Comparison of ENCODE assay signal across 1 cellular context in the genomic region with DNA sequence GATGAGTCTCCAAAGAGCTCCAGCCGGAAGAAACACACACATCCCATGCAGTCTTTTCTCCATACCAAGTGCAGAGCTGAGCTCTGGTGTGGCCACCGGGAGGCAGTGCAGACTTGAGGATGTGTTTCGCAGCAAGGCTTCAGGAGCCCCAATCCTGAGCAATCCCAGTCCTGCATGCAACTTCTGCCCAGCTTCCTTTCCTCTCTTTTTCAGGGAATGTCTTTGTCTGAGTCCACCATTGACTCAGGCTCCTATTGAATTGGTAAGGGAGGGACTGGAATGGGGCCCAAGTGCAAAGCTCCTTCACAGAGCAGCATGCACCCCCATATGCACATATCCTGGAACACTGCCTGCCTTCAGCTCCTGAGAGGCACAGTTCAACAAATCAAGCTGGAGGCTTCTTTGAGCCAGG.
A peak's percentile ranks its signal among the peaks of the same experiment; 100 is the strongest.
TF ChIP-seq lines count a peak whose summit lies in the region.

No MANE protein-coding gene starts in this region.

TF ChIP-seq in HepG2, 621 proteins besides CTCF, POLR2A, EP300 and RAD21 (continued from another document and continues in another):
- TF ChIP-seq, protein P1, sequence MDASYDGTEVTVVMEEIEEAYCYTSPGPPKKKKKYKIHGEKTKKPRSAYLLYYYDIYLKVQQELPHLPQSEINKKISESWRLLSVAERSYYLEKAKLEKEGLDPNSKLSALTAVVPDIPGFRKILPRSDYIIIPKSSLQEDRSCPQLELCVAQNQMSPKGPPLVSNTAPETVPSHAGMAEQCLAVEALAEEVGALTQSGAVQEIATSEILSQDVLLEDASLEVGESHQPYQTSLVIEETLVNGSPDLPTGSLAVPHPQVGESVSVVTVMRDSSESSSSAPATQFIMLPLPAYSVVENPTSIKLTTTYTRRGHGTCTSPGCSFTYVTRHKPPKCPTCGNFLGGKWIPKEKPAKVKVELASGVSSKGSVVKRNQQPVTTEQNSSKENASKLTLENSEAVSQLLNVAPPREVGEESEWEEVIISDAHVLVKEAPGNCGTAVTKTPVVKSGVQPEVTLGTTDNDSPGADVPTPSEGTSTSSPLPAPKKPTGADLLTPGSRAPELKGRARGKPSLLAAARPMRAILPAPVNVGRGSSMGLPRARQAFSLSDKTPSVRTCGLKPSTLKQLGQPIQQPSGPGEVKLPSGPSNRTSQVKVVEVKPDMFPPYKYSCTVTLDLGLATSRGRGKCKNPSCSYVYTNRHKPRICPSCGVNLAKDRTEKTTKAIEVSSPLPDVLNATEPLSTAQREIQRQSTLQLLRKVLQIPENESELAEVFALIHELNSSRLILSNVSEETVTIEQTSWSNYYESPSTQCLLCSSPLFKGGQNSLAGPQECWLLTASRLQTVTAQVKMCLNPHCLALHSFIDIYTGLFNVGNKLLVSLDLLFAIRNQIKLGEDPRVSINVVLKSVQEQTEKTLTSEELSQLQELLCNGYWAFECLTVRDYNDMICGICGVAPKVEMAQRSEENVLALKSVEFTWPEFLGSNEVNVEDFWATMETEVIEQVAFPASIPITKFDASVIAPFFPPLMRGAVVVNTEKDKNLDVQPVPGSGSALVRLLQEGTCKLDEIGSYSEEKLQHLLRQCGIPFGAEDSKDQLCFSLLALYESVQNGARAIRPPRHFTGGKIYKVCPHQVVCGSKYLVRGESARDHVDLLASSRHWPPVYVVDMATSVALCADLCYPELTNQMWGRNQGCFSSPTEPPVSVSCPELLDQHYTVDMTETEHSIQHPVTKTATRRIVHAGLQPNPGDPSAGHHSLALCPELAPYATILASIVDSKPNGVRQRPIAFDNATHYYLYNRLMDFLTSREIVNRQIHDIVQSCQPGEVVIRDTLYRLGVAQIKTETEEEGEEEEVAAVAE (CRISPR knock-in tag; IDR thresholded peaks at IDR 0.05; ENCODE audit: borderline replicate concordance), result peak; percentile 64; the same call in 1 of the 2 replicates
- no peak for TF ChIP-seq ZFY (CRISPR knock-in tag; IDR thresholded peaks at IDR 0.05)
- TF ChIP-seq ZNF260 (CRISPR knock-in tag; IDR thresholded peaks at IDR 0.05; ENCODE audit: borderline replicate concordance, low read depth), result no peak
- TF ChIP-seq, protein P2, sequence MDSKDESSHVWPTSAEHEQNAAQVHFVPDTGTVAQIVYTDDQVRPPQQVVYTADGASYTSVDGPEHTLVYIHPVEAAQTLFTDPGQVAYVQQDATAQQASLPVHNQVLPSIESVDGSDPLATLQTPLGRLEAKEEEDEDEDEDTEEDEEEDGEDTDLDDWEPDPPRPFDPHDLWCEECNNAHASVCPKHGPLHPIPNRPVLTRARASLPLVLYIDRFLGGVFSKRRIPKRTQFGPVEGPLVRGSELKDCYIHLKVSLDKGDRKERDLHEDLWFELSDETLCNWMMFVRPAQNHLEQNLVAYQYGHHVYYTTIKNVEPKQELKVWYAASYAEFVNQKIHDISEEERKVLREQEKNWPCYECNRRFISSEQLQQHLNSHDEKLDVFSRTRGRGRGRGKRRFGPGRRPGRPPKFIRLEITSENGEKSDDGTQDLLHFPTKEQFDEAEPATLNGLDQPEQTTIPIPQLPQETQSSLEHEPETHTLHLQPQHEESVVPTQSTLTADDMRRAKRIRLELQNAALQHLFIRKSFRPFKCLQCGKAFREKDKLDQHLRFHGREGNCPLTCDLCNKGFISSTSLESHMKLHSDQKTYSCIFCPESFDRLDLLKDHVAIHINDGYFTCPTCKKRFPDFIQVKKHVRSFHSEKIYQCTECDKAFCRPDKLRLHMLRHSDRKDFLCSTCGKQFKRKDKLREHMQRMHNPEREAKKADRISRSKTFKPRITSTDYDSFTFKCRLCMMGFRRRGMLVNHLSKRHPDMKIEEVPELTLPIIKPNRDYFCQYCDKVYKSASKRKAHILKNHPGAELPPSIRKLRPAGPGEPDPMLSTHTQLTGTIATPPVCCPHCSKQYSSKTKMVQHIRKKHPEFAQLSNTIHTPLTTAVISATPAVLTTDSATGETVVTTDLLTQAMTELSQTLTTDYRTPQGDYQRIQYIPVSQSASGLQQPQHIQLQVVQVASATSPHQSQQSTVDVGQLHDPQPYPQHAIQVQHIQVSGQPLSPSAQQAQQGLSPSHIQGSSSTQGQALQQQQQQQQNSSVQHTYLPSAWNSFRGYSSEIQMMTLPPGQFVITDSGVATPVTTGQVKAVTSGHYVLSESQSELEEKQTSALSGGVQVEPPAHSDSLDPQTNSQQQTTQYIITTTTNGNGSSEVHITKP (CRISPR knock-in tag; IDR thresholded peaks at IDR 0.05; ENCODE audit: low read depth), result no peak
- no peak for TF ChIP-seq ZNF879 (CRISPR knock-in tag; IDR thresholded peaks at IDR 0.05)
- TF ChIP-seq, protein P3, sequence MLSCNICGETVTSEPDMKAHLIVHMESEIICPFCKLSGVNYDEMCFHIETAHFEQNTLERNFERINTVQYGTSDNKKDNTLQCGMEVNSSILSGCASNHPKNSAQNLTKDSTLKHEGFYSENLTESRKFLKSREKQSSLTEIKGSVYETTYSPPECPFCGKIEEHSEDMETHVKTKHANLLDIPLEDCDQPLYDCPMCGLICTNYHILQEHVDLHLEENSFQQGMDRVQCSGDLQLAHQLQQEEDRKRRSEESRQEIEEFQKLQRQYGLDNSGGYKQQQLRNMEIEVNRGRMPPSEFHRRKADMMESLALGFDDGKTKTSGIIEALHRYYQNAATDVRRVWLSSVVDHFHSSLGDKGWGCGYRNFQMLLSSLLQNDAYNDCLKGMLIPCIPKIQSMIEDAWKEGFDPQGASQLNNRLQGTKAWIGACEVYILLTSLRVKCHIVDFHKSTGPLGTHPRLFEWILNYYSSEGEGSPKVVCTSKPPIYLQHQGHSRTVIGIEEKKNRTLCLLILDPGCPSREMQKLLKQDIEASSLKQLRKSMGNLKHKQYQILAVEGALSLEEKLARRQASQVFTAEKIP (CRISPR knock-in tag; IDR thresholded peaks at IDR 0.05; ENCODE audit: borderline replicate concordance), result no peak
- TF ChIP-seq PHF5A (CRISPR knock-in tag; IDR thresholded peaks at IDR 0.05; ENCODE audit: low read depth, unreplicated experiment), result peak; percentile 48
- TF ChIP-seq, protein P4, sequence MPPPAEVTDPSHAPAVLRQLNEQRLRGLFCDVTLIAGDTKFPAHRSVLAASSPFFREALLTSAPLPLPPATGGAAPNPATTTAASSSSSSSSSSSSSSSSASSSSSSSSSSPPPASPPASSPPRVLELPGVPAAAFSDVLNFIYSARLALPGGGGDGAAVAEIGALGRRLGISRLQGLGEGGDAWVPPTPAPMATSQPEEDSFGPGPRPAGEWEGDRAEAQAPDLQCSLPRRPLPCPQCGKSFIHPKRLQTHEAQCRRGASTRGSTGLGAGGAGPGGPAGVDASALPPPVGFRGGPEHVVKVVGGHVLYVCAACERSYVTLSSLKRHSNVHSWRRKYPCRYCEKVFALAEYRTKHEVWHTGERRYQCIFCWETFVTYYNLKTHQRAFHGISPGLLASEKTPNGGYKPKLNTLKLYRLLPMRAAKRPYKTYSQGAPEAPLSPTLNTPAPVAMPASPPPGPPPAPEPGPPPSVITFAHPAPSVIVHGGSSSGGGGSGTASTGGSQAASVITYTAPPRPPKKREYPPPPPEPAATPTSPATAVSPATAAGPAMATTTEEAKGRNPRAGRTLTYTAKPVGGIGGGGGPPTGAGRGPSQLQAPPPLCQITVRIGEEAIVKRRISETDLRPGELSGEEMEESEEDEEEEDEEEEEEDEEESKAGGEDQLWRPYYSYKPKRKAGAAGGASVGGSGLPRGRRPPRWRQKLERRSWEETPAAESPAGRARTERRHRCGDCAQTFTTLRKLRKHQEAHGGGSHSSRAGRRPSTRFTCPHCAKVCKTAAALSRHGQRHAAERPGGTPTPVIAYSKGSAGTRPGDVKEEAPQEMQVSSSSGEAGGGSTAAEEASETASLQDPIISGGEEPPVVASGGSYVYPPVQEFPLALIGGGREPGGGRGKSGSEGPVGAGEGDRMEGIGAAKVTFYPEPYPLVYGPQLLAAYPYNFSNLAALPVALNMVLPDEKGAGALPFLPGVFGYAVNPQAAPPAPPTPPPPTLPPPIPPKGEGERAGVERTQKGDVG (CRISPR knock-in tag; IDR thresholded peaks at IDR 0.05; ENCODE audit: borderline replicate concordance), result no peak
- peak; percentile 40; the same call in 1 of the 2 replicates for TF ChIP-seq ZNF331 (CRISPR knock-in tag; IDR thresholded peaks at IDR 0.05)
- TF ChIP-seq, protein P5, sequence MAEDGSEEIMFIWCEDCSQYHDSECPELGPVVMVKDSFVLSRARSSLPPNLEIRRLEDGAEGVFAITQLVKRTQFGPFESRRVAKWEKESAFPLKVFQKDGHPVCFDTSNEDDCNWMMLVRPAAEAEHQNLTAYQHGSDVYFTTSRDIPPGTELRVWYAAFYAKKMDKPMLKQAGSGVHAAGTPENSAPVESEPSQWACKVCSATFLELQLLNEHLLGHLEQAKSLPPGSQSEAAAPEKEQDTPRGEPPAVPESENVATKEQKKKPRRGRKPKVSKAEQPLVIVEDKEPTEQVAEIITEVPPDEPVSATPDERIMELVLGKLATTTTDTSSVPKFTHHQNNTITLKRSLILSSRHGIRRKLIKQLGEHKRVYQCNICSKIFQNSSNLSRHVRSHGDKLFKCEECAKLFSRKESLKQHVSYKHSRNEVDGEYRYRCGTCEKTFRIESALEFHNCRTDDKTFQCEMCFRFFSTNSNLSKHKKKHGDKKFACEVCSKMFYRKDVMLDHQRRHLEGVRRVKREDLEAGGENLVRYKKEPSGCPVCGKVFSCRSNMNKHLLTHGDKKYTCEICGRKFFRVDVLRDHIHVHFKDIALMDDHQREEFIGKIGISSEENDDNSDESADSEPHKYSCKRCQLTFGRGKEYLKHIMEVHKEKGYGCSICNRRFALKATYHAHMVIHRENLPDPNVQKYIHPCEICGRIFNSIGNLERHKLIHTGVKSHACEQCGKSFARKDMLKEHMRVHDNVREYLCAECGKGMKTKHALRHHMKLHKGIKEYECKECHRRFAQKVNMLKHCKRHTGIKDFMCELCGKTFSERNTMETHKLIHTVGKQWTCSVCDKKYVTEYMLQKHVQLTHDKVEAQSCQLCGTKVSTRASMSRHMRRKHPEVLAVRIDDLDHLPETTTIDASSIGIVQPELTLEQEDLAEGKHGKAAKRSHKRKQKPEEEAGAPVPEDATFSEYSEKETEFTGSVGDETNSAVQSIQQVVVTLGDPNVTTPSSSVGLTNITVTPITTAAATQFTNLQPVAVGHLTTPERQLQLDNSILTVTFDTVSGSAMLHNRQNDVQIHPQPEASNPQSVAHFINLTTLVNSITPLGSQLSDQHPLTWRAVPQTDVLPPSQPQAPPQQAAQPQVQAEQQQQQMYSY (CRISPR knock-in tag; IDR thresholded peaks at IDR 0.05), result no peak
- TF ChIP-seq, protein P6, sequence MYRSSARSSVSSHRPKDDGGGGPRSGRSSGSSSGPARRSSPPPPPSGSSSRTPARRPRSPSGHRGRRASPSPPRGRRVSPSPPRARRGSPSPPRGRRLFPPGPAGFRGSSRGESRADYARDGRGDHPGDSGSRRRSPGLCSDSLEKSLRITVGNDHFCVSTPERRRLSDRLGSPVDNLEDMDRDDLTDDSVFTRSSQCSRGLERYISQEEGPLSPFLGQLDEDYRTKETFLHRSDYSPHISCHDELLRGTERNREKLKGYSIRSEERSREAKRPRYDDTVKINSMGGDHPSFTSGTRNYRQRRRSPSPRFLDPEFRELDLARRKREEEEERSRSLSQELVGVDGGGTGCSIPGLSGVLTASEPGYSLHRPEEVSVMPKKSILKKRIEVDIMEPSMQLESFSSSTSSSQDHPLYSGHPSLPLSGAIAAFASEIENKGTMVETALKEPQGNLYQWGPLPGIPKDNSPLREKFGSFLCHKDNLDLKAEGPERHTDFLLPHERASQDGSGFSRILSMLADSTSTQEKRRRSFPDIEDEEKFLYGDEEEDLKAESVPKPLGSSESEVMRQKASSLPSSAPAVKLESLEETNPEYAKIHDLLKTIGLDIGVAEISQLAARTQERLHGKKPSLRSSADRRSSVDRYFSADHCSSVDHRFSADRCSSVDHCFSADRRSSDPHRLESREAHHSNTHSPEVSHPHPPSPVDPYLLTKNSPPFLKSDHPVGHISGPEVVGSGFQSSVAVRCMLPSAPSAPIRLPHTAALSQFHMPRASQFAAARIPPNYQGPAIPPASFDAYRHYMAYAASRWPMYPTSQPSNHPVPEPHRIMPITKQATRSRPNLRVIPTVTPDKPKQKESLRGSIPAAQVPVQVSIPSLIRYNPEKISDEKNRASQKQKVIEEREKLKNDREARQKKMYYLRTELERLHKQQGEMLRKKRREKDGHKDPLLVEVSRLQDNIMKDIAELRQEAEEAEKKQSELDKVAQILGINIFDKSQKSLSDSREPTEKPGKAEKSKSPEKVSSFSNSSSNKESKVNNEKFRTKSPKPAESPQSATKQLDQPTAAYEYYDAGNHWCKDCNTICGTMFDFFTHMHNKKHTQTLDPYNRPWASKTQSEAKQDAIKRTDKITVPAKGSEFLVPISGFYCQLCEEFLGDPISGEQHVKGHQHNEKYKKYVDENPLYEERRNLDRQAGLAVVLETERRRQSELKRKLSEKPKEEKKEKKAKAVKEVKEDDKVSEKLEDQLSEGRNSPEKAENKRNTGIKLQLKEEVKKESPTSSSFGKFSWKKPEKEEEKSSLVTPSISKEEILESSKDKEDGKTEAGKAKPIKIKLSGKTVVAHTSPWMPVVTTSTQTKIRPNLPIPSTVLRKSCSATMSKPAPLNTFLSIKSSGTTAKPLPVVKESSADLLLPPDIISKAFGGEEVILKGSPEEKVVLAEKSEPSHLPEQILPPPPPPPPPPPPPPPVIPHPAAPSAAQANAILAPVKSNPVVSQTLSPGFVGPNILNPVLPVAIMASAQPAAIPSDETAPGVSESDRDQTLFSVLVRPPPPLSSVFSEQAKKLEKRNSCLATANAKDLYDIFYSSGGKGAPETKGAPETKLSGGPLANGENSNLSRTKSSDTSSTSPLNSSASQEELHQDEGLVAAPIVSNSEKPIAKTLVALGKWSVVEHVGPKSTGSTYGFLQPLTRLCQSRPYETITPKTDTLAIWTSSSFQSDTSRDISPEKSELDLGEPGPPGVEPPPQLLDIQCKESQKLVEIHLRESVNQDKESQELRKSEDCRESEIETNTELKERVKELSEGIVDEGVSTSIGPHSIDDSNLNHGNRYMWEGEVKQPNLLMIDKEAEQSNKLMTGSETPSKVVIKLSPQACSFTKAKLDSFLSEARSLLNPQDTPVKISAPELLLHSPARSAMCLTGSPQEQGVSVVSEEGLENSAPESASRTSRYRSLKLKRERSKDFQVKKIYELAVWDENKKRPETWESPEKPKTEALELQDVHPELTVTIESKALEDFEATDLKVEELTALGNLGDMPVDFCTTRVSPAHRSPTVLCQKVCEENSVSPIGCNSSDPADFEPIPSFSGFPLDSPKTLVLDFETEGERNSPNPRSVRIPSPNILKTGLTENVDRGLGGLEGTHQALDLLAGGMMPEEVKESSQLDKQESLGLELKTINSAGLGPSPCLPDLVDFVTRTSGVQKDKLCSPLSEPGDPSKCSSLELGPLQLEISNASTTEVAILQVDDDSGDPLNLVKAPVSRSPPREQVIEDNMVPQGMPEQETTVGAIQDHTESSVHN (CRISPR knock-in tag; IDR thresholded peaks at IDR 0.05), result no peak
- TF ChIP-seq ATRX (CRISPR knock-in tag; IDR thresholded peaks at IDR 0.05; ENCODE audit: borderline replicate concordance), result no peak
- peak; percentile 81; the same call in 1 of the 2 replicates for TF ChIP-seq MIER3 (CRISPR knock-in tag; IDR thresholded peaks at IDR 0.05; ENCODE audit: borderline replicate concordance)
- TF ChIP-seq ZNF33B (CRISPR knock-in tag; IDR thresholded peaks at IDR 0.05), result no peak
- TF ChIP-seq SIN3A (IDR thresholded peaks at IDR 0.05; ENCODE audit: borderline replicate concordance, low read depth, low read length), result no peak
- TF ChIP-seq, protein P7, sequence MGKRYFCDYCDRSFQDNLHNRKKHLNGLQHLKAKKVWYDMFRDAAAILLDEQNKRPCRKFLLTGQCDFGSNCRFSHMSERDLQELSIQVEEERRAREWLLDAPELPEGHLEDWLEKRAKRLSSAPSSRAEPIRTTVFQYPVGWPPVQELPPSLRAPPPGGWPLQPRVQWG (CRISPR knock-in tag; IDR thresholded peaks at IDR 0.05; ENCODE audit: borderline replicate concordance, low read depth), result no peak
- TF ChIP-seq TSC22D2 (CRISPR knock-in tag; IDR thresholded peaks at IDR 0.05; ENCODE audit: borderline replicate concordance), result peak; percentile 84; the same call in 1 of the 2 replicates
- TF ChIP-seq GZF1 (CRISPR knock-in tag; IDR thresholded peaks at IDR 0.05), result no peak
- no peak for TF ChIP-seq ZNF839 (CRISPR knock-in tag; IDR thresholded peaks at IDR 0.05; ENCODE audit: borderline replicate concordance)
- TF ChIP-seq ZFP82 (CRISPR knock-in tag; IDR thresholded peaks at IDR 0.05; ENCODE audit: borderline replicate concordance), result no peak
- no peak for TF ChIP-seq RFX3 (CRISPR knock-in tag; IDR thresholded peaks at IDR 0.05)
